In genomic region chr12:95699579-95699978, GRCh38 we compare ENCODE assay signal across 28 cellular contexts.
DNase-seq lines count a peak whose midpoint lies in the region; ATAC-seq and TF ChIP-seq lines count a peak whose summit lies in the region.
"Had no signal": no experiment of that assay in that cellular context is flagged by ENCODE, and none has a peak within 500 bp of the region (broad histone marks: within the 10 kb centered on the region; RNA-seq: fewer than 3 reads in every experiment).

No MANE protein-coding gene starts in this region.

- peaks cover 20% of the 10 kb centered on the region for H3K36me3 Mint-ChIP-seq in HFFc6 (ENCODE audit: low read depth)
- H3K36me3 Mint-ChIP-seq in osteocyte (ENCODE audit: unreplicated experiment) = peaks cover 49% of the 10 kb centered on the region
- H3K36me3 Mint-ChIP-seq: activated naive CD4-positive, alpha-beta T cell treated with anti-CD3 and anti-CD28 coated beads, Interleukin-2, amount 10 ng/mL, durations not matched to agents 7 days and 5 days; CD8-positive, alpha-beta memory T cell; immature natural killer cell; memory B cell had no signal

- H3K4me3 ChIP-seq in coronary artery = no peak overlapping the region
- H3K4me3 ChIP-seq: body of pancreas, gastrocnemius medialis, ovary, uterus had no signal

- no peak for ATAC-seq in GM18502 (IDR thresholded peaks at IDR 0.05; ENCODE audit: poor library complexity, unreplicated experiment)
- ATAC-seq: activated CD8-positive, alpha-beta T cell treated with anti-CD3 and anti-CD28 coated beads for 36 hours; body of pancreas had no signal

- H3K9me3 Mint-ChIP-seq in HFFc6 (no peaks in the 10 kb centered on the region), osteocyte (ENCODE audit: unreplicated experiment) (no peaks in the 10 kb centered on the region)
- H3K9me3 Mint-ChIP-seq: activated CD8-positive, alpha-beta T cell treated with anti-CD3 and anti-CD28 coated beads for 36 hours; activated naive CD4-positive, alpha-beta T cell treated with anti-CD3 and anti-CD28 coated beads, Interleukin-2, amount 10 ng/mL, durations not matched to agents 7 days and 5 days; CD8-positive, alpha-beta memory T cell; memory B cell; nephron had no signal

- 0 out of 2 replicates have a peak overlapping the region, but pooled peaks have one; percentile 1 for H3K27ac Mint-ChIP-seq in HFFc6
- H3K27ac Mint-ChIP-seq in osteocyte (ENCODE audit: unreplicated experiment) = peak overlapping the region; percentile 94
- H3K27ac Mint-ChIP-seq: activated CD4-positive, alpha-beta T cell treated with anti-CD3 and anti-CD28 coated beads for 36 hours; activated CD8-positive, alpha-beta T cell treated with anti-CD3 and anti-CD28 coated beads for 36 hours; activated naive CD4-positive, alpha-beta T cell treated with anti-CD3 and anti-CD28 coated beads, Interleukin-2, amount 10 ng/mL, durations not matched to agents 7 days and 5 days; immature natural killer cell; memory B cell; nephron had no signal

- H3K27ac ChIP-seq in coronary artery = peak overlapping the region; percentile 65 to 74
- H3K27ac ChIP-seq: body of pancreas, ovary, uterus had no signal

- DNase-seq in HFFc6 (no peak), NCI-H2029 treated with DMSO at 0.1 percent for 48 hours (lab: John Stamatoyannopoulos, UW) (peak; percentile 60), coronary artery (ENCODE audit: low spot score) (no peak), osteocyte (ENCODE audit: extremely low spot score, unreplicated experiment) (no peak), HuH-7 (ENCODE audit: low spot score) (no peak)
- no peak for DNase-seq in activated CD4-positive, alpha-beta T cell treated with anti-CD3 and anti-CD28 coated beads for 1 hour
- DNase-seq: activated CD8-positive, alpha-beta memory T cell treated with anti-CD3 and anti-CD28 coated beads, Interleukin-2, amount 50 U/mL, for 48 hours; activated CD8-positive, alpha-beta T cell treated with anti-CD3 and anti-CD28 coated beads for 36 hours; activated naive CD4-positive, alpha-beta T cell treated with anti-CD3 and anti-CD28 coated beads, Interleukin-2, amount 10 ng/mL, durations not matched to agents 7 days and 5 days; body of pancreas; CD8-positive, alpha-beta memory T cell; cerebellar nuclear complex; DMS 273 treated with DMSO at 0.1 percent for 48 hours; immature natural killer cell; Kasumi-1; left cardiac atrium; NCI-H1436 treated with DMSO at 0.1 percent for 48 hours; NCI-H446 treated with DMSO at 0.1 percent for 48 hours; ovary; small intestine; stimulated activated CD4-positive, alpha-beta T cell treated with anti-CD3 and anti-CD28 coated beads, Interleukin-1b, Interleukin-23, amount 100 ng/mL, for 48 hours; stimulated activated naive CD4-positive, alpha-beta T cell treated with Interleukin-2 at 50 U/mL for 16 hours; uterus had no signal

- H3K4me1 Mint-ChIP-seq in HFFc6 (ENCODE audit: low read depth) (peaks cover 30% of the 10 kb centered on the region), osteocyte (ENCODE audit: unreplicated experiment) (peaks cover 61% of the 10 kb centered on the region)
- H3K4me1 Mint-ChIP-seq: activated CD4-positive, alpha-beta T cell treated with anti-CD3 and anti-CD28 coated beads for 36 hours; activated naive CD4-positive, alpha-beta T cell treated with anti-CD3 and anti-CD28 coated beads, Interleukin-2, amount 10 ng/mL, durations not matched to agents 7 days and 5 days; immature natural killer cell; memory B cell; nephron had no signal

- H3K4me3 Mint-ChIP-seq in HFFc6 = no peak overlapping the region
- H3K4me3 Mint-ChIP-seq in osteocyte (ENCODE audit: unreplicated experiment) = no peak overlapping the region
- H3K4me3 Mint-ChIP-seq: activated CD4-positive, alpha-beta T cell treated with anti-CD3 and anti-CD28 coated beads for 36 hours; activated CD8-positive, alpha-beta T cell treated with anti-CD3 and anti-CD28 coated beads for 36 hours; activated naive CD4-positive, alpha-beta T cell treated with anti-CD3 and anti-CD28 coated beads, Interleukin-2, amount 10 ng/mL, durations not matched to agents 7 days and 5 days; CD8-positive, alpha-beta memory T cell; memory B cell; nephron had no signal

- H3K27me3 Mint-ChIP-seq in HFFc6 (ENCODE audit: insufficient read depth) (peaks cover 3% of the 10 kb centered on the region; the same call in 1 of the 2 replicates), osteocyte (ENCODE audit: unreplicated experiment) (no peaks in the 10 kb centered on the region)
- H3K27me3 Mint-ChIP-seq: activated CD8-positive, alpha-beta T cell treated with anti-CD3 and anti-CD28 coated beads for 36 hours had no signal

- TF ChIP-seq CTCF in HFFc6 (IDR thresholded peaks at IDR 0.05) (no peak), coronary artery (IDR thresholded peaks at IDR 0.05) (no peak), osteocyte (IDR thresholded peaks at IDR 0.05) (no peak)
